8 cellular contexts compared by ENCODE assay signal in the genomic region with DNA sequence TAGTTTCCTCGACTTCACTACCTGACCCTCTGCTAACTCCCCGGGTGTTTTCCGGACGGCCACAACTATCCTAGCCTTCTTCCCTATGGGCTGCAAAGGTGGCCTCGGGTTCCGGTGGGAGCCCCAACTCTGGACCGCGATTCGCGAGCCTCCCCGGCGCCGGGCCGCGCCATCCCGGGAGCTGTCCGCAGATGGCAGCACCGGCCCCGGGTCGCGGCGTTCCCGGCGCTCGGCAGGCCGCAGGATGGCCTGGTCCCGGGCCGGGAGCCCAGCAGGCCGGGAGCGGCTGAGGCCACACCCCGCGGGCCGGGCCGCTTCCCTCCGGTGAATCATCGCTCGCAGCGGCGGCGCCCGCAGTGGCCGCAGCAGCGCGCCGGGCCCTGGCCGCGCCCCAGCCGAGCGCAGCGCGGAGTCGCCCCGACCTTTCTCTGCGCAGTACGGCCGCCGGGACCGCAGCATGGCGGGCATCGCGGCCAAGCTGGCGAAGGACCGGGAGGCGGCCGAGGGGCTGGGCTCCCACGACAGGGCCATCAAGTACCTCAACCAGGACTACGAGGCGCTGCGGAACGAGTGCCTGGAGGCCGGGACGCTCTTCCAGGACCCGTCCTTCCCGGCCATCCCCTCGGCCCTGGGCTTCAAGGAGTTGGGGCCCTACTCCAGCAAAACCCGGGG. TPM values are rescaled to one million over a fixed set of nuclear protein-coding genes. Genes with fewer than 3 reads are reported as not detected.
A peak's percentile ranks its signal among the peaks of the same experiment; 100 is the strongest.
DNase-seq lines count a peak whose midpoint lies in the region; ATAC-seq and TF ChIP-seq lines count a peak whose summit lies in the region.

A gene (plus strand): TSS at position 356 of the 672 bp plus-strand sequence. CDS start 102 bp downstream, at position 458.

- H3K36me3 Mint-ChIP-seq in IgD-negative memory B cell (no peaks in the 10 kb centered on the region), progenitor cell of endocrine pancreas (ENCODE audit: insufficient read depth) (peaks cover 2% of the 10 kb centered on the region)
- peaks cover 22% of the 10 kb centered on the region for H3K36me3 Mint-ChIP-seq in T-helper 1 cell treated with Interleukin-12 subunit alpha and Interleukin-12 subunit beta and Interleukin-4 antibody, amounts not matched to agents 30 μg/mL and 1 μg/mL, for 36 hours (ENCODE audit: low read depth)

- H3K4me3 Mint-ChIP-seq in IgD-negative memory B cell (peak within 1 kb of the TSS; percentile 89 to 97 (median 92)), progenitor cell of endocrine pancreas (ENCODE audit: low read depth) (peak within 1 kb of the TSS; percentile 77)
- H3K4me3 Mint-ChIP-seq in T-helper 1 cell treated with Interleukin-12 subunit alpha and Interleukin-12 subunit beta and Interleukin-4 antibody, amounts not matched to agents 30 μg/mL and 1 μg/mL, for 36 hours, result peak within 1 kb of the TSS; percentile 83

- H3K4me1 Mint-ChIP-seq in IgD-negative memory B cell (peaks cover 42 to 53% (median 51%) of the 10 kb centered on the region in 3 donors), progenitor cell of endocrine pancreas (ENCODE audit: low read depth) (peaks cover 33% of the 10 kb centered on the region)
- H3K4me1 Mint-ChIP-seq in T-helper 1 cell treated with Interleukin-12 subunit alpha and Interleukin-12 subunit beta and Interleukin-4 antibody, amounts not matched to agents 30 μg/mL and 1 μg/mL, for 36 hours (ENCODE audit: low read depth), result peaks cover 62% of the 10 kb centered on the region

- H3K27ac ChIP-seq in right cardiac atrium (ENCODE audit: low read length), result peak within 1 kb of the TSS; percentile 91

- peak; percentile 66 for TF ChIP-seq CTCF in progenitor cell of endocrine pancreas (IDR thresholded peaks at IDR 0.05; ENCODE audit: unreplicated experiment)

- ATAC-seq in GM21576 (IDR thresholded peaks at IDR 0.05; ENCODE audit: unreplicated experiment) (peak; percentile 58), right cardiac atrium (peak; percentile 92 to 96)

- H3K27ac Mint-ChIP-seq in IgD-negative memory B cell (peak within 1 kb of the TSS; percentile 81 to 90 (median 86)), progenitor cell of endocrine pancreas (peak within 1 kb of the TSS; percentile 63)
- peak within 1 kb of the TSS; percentile 81 for H3K27ac Mint-ChIP-seq in T-helper 1 cell treated with Interleukin-12 subunit alpha and Interleukin-12 subunit beta and Interleukin-4 antibody, amounts not matched to agents 30 μg/mL and 1 μg/mL, for 36 hours

- H3K9me3 Mint-ChIP-seq in IgD-negative memory B cell, result no peaks in the 10 kb centered on the region
- no peaks in the 10 kb centered on the region for H3K9me3 Mint-ChIP-seq in T-helper 1 cell treated with Interleukin-12 subunit alpha and Interleukin-12 subunit beta and Interleukin-4 antibody, amounts not matched to agents 30 μg/mL and 1 μg/mL, for 36 hours
- no peaks in the 10 kb centered on the region for H3K9me3 Mint-ChIP-seq in progenitor cell of endocrine pancreas (ENCODE audit: low read depth)

- H3K9me3 ChIP-seq in right cardiac atrium (ENCODE audit: control insufficient read depth, low read length), result no peaks in the 10 kb centered on the region

- intact Hi-C loops in right cardiac atrium (cut with DNase I), result loop anchor here in 3 of 4 donors (1.0 to 5.0 kb wide), 3 partner anchors 35 to 37 kb away; no protein-coding TSS in a partner anchor

- peaks cover 24% of the 10 kb centered on the region for H3K4me1 ChIP-seq in right cardiac atrium (ENCODE audit: control insufficient read depth, insufficient read depth, low read length)

- H3K27me3 Mint-ChIP-seq in IgD-negative memory B cell, result no peaks in the 10 kb centered on the region
- H3K27me3 Mint-ChIP-seq in T-helper 1 cell treated with Interleukin-12 subunit alpha and Interleukin-12 subunit beta and Interleukin-4 antibody, amounts not matched to agents 30 μg/mL and 1 μg/mL, for 36 hours (ENCODE audit: low read depth), result peaks cover 7% of the 10 kb centered on the region
- peaks cover 91% of the 10 kb centered on the region for H3K27me3 Mint-ChIP-seq in progenitor cell of endocrine pancreas

- H3K27me3 ChIP-seq in right cardiac atrium (ENCODE audit: control insufficient read depth, insufficient read depth), result no peaks in the 10 kb centered on the region

- under 1% methylated on average over 76 of the region's 76 CpGs for WGBS in right cardiac atrium

- peak within 1 kb of the TSS; percentile 66 for H3K4me3 ChIP-seq in right cardiac atrium (ENCODE audit: low read length)

- DNase-seq in ELR (ENCODE audit: low read depth) (peak; percentile 91), astrocyte of the hippocampus (ENCODE audit: low read depth, low spot score) (peak; percentile 97), right cardiac atrium (peak; percentile 89 to 94 (median 94)), progenitor cell of endocrine pancreas (ENCODE audit: low spot score, unreplicated experiment) (peak; percentile 63), NCI-H526 treated with DMSO at 0.1 percent for 48 hours (lab: John Stamatoyannopoulos, UW) (no peak)

RNA-seq across cellular contexts. Expression of the gene that starts here (rescaled TPM):
- polyA plus RNA-seq in IgD-negative memory B cell (140 TPM), right cardiac atrium (52.7 TPM)
- total RNA-seq in right cardiac atrium (10 to 100 TPM; 58.6 to 91.6 (median 73.2) TPM), progenitor cell of endocrine pancreas (20.3 and 33.8 TPM in 2 replicates)
